ENCODE assay signal across 9 cellular contexts in genomic region chr13:37869756-37870488, GRCh38. TPM values are rescaled to one million over a fixed set of nuclear protein-coding genes. Genes with fewer than 3 reads are reported as not detected.
A peak's percentile ranks its signal among the peaks of the same experiment; 100 is the strongest.
DNase-seq lines count a peak whose midpoint lies in the region; ATAC-seq and TF ChIP-seq lines count a peak whose summit lies in the region.
"Had no signal": no experiment of that assay in that cellular context is flagged by ENCODE, and none has a peak within 500 bp of the region (broad histone marks: within the 10 kb centered on the region; RNA-seq: fewer than 3 reads in every experiment).

Gene TRPC4 (minus strand): TSS chr13:37869772. CDS start chr13:37783333, 86,439 bp downstream.

- H2BK15ac ChIP-seq in mesenchymal stem cell (ENCODE audit: low read depth, poor library complexity, severe bottlenecking), result peak within 1 kb of the TSS; percentile 12

- H4K91ac ChIP-seq in mesenchymal stem cell (ENCODE audit: low read length), result peak within 1 kb of the TSS; percentile 54

- H3K9me3 Mint-ChIP-seq in activated CD4-positive, alpha-beta T cell treated with anti-CD3 and anti-CD28 coated beads, Interleukin-2, amount 10 ng/mL, durations not matched to agents 24 days and 14 days, result no peaks in the 10 kb centered on the region
- H3K9me3 Mint-ChIP-seq in CD8-positive, alpha-beta memory T cell, result peaks cover 0 to 9% (median 8%) of the 10 kb centered on the region in 5 donors

- H3K4me3 ChIP-seq in ectodermal cell (ENCODE audit: insufficient read depth, low read depth, low read length), result peak within 1 kb of the TSS; percentile 62
- peak within 1 kb of the TSS; percentile 61 to 91 for H3K4me3 ChIP-seq in mesenchymal stem cell (ENCODE audit: insufficient read depth in 1 of 2, low read depth in 1 of 2, low read length in 2 of 2)
- peak within 1 kb of the TSS; percentile 33 to 46 (median 40) for H3K4me3 ChIP-seq in transverse colon
- no peak within 1 kb of the TSS for H3K4me3 ChIP-seq in CD8-positive, alpha-beta memory T cell (ENCODE audit: low read length)

- H3K4ac ChIP-seq in mesenchymal stem cell (ENCODE audit: low read depth in 1 of 2, low read length in 2 of 2), result peak within 1 kb of the TSS in 1 of 2 experiments; percentile 80

- peaks cover 8% of the 10 kb centered on the region for H3K4me1 ChIP-seq in ectodermal cell (ENCODE audit: control insufficient read depth, insufficient read depth, low read length)
- H3K4me1 ChIP-seq in mesenchymal stem cell (ENCODE audit: control insufficient read depth, insufficient read depth, low read depth, low read length), result peaks cover 15% of the 10 kb centered on the region
- H3K4me1 ChIP-seq in transverse colon, result peaks cover 0 to 4% (median 0%) of the 10 kb centered on the region in 4 donors
- H3K4me1 ChIP-seq in CD8-positive, alpha-beta memory T cell (ENCODE audit: insufficient read depth, low read length), result no peaks in the 10 kb centered on the region

- POLR2A ChIA-PET in CD8-positive, alpha-beta memory T cell (lab: Charles Lee), result no interaction called here

- H3K9ac ChIP-seq in mesenchymal stem cell (ENCODE audit: low read length), result peak within 1 kb of the TSS; percentile 79

- peak within 1 kb of the TSS; percentile 8 for H4K8ac ChIP-seq in mesenchymal stem cell (ENCODE audit: low read length)

- CTCF ChIA-PET in CD8-positive, alpha-beta memory T cell (lab: Charles Lee), result no interaction called here

- peak within 1 kb of the TSS in 1 of 2 experiments; percentile 79 for H2BK12ac ChIP-seq in mesenchymal stem cell (ENCODE audit: low read length in 2 of 2)

- TF ChIP-seq EP300 in transverse colon (IDR thresholded peaks at IDR 0.05; ENCODE audit: low read depth), result no peak

- H3K23ac ChIP-seq in mesenchymal stem cell (ENCODE audit: low read length in 2 of 2), result peak within 1 kb of the TSS; percentile 16 to 79

- H2BK120ac ChIP-seq in mesenchymal stem cell (ENCODE audit: low read depth, low read length), result no peak within 1 kb of the TSS

- intact Hi-C loops in activated CD4-positive, alpha-beta T cell treated with anti-CD3 and anti-CD28 coated beads, Interleukin-2, amount 10 ng/mL, durations not matched to agents 24 days and 14 days (cut with micrococcal nuclease), result no loop called here
- intact Hi-C loops in transverse colon (cut with DNase I; ENCODE audit: low total_unique reads), result no loop called here

- in situ Hi-C loops in transverse colon (cut with MboI; ENCODE audit: low pct_ligation_motif_present in 1 of 4, low pct_unique_long_range_greater_than_20kb in 1 of 4, low sequenced_read_pairs in 3 of 4), result no loop called here

- H2AFZ ChIP-seq in mesenchymal stem cell (ENCODE audit: low read depth, low read length), result peak within 1 kb of the TSS; percentile 43

- TF ChIP-seq POLR2A in transverse colon (IDR thresholded peaks at IDR 0.05), result no peak

- H3K27me3 ChIP-seq in ectodermal cell (ENCODE audit: control insufficient read depth, insufficient read depth, low read length, poor library complexity, severe bottlenecking), result no peaks in the 10 kb centered on the region
- no peaks in the 10 kb centered on the region for H3K27me3 ChIP-seq in mesenchymal stem cell (ENCODE audit: control insufficient read depth in 1 of 2, insufficient read depth in 1 of 2, low read length in 2 of 2)
- H3K27me3 ChIP-seq in transverse colon, result peaks cover 30% of the 10 kb centered on the region
- H3K27me3 ChIP-seq in CD8-positive, alpha-beta memory T cell (ENCODE audit: insufficient read depth, low read length, poor library complexity, severe bottlenecking), result no peaks in the 10 kb centered on the region

- H3K27ac Mint-ChIP-seq in activated CD4-positive, alpha-beta T cell treated with anti-CD3 and anti-CD28 coated beads, Interleukin-2, amount 10 ng/mL, durations not matched to agents 24 days and 14 days, result peak within 1 kb of the TSS; percentile 12
- no peak within 1 kb of the TSS for H3K27ac Mint-ChIP-seq in CD8-positive, alpha-beta memory T cell

- H3K36me3 ChIP-seq in ectodermal cell (ENCODE audit: control insufficient read depth, insufficient read depth, low read length), result no peaks in the 10 kb centered on the region
- H3K36me3 ChIP-seq in mesenchymal stem cell (ENCODE audit: control insufficient read depth in 1 of 2, insufficient read depth in 2 of 2, low read depth in 1 of 2, low read length in 2 of 2), result no peaks in the 10 kb centered on the region
- no peaks in the 10 kb centered on the region for H3K36me3 ChIP-seq in transverse colon
- no peaks in the 10 kb centered on the region for H3K36me3 ChIP-seq in CD8-positive, alpha-beta memory T cell (ENCODE audit: insufficient read depth, low read length)
- H3K36me3 ChIP-seq: adrenal gland had no signal

- no peaks in the 10 kb centered on the region for H3K79me1 ChIP-seq in mesenchymal stem cell (replicated peaks; ENCODE audit: low read length, poor library complexity, severe bottlenecking)

- WGBS in ectodermal cell, 2 experiments, result 1% methylated on average over 43 of the region's 43 CpGs
- WGBS in mesenchymal stem cell, result under 1% methylated on average over 38 of the region's 43 CpGs
- 7% methylated on average over 23 of the region's 43 CpGs; no CpG with 5 or more reads in 1 of the 2 donors for WGBS in transverse colon (ENCODE audit: low coverage in 1 of 2), 2 donors

- H3K36me3 Mint-ChIP-seq in activated CD4-positive, alpha-beta T cell treated with anti-CD3 and anti-CD28 coated beads, Interleukin-2, amount 10 ng/mL, durations not matched to agents 24 days and 14 days (ENCODE audit: low read depth), result no peaks in the 10 kb centered on the region
- no peaks in the 10 kb centered on the region for H3K36me3 Mint-ChIP-seq in CD8-positive, alpha-beta memory T cell

- no peak within 1 kb of the TSS for H2AK5ac ChIP-seq in mesenchymal stem cell (ENCODE audit: low read length, severe bottlenecking)

- no peak for ATAC-seq in HG03571 (IDR thresholded peaks at IDR 0.05; ENCODE audit: unreplicated experiment)

- peak within 1 kb of the TSS; percentile 21 for H3K4me3 Mint-ChIP-seq in activated CD4-positive, alpha-beta T cell treated with anti-CD3 and anti-CD28 coated beads, Interleukin-2, amount 10 ng/mL, durations not matched to agents 24 days and 14 days
- no peak within 1 kb of the TSS for H3K4me3 Mint-ChIP-seq in CD8-positive, alpha-beta memory T cell

- H3K9me3 ChIP-seq in ectodermal cell (ENCODE audit: control insufficient read depth, low read length), result no peaks in the 10 kb centered on the region
- H3K9me3 ChIP-seq in mesenchymal stem cell (ENCODE audit: control insufficient read depth, low read length), result no peaks in the 10 kb centered on the region
- no peaks in the 10 kb centered on the region for H3K9me3 ChIP-seq in transverse colon
- no peaks in the 10 kb centered on the region for H3K9me3 ChIP-seq in CD8-positive, alpha-beta memory T cell (ENCODE audit: low read length)

- H3K27me3 Mint-ChIP-seq in activated CD4-positive, alpha-beta T cell treated with anti-CD3 and anti-CD28 coated beads, Interleukin-2, amount 10 ng/mL, durations not matched to agents 24 days and 14 days, result peaks cover 27% of the 10 kb centered on the region
- H3K27me3 Mint-ChIP-seq in CD8-positive, alpha-beta memory T cell, result peaks cover 13 to 19% of the 10 kb centered on the region in 2 donors

- peak within 1 kb of the TSS; percentile 33 for H2BK5ac ChIP-seq in mesenchymal stem cell (ENCODE audit: low read depth, low read length, poor library complexity, severe bottlenecking)

- TF ChIP-seq CTCF in transverse colon (IDR thresholded peaks at IDR 0.05), result peak; percentile 22 to 30 (median 28)

- H3K14ac ChIP-seq in mesenchymal stem cell (ENCODE audit: low read length in 2 of 2), result peak within 1 kb of the TSS in 1 of 2 experiments; percentile 78

- no peak for DNase-seq in activated CD4-positive, alpha-beta T cell treated with anti-CD3 and anti-CD28 coated beads, Interleukin-2, amount 10 ng/mL, durations not matched to agents 24 days and 14 days
- DNase-seq in activated CD4-positive, alpha-beta T cell treated with anti-CD3 and anti-CD28 coated beads for 4 hours, result no peak
- DNase-seq in NCI-H82 treated with DMSO at 0.1 percent for 48 hours (lab: John Stamatoyannopoulos, UW; ENCODE audit: unreplicated experiment) (peak; percentile 44), mesenchymal stem cell (peak; percentile 80), transverse colon (peak; percentile 20)
- DNase-seq in CD8-positive, alpha-beta memory T cell, result no peak

- peak within 1 kb of the TSS; percentile 73 to 76 for H3K18ac ChIP-seq in mesenchymal stem cell (ENCODE audit: low read depth in 1 of 2, low read length in 2 of 2)

- H3K27ac ChIP-seq in ectodermal cell (ENCODE audit: insufficient read depth, low read depth, low read length, poor library complexity, severe bottlenecking), result peak within 1 kb of the TSS; percentile 47
- no peak within 1 kb of the TSS for H3K27ac ChIP-seq in mesenchymal stem cell (ENCODE audit: low read length, poor library complexity, severe bottlenecking)
- peak within 1 kb of the TSS; percentile 41 to 74 (median 57) for H3K27ac ChIP-seq in transverse colon
- H3K27ac ChIP-seq in CD8-positive, alpha-beta memory T cell (ENCODE audit: low read depth, low read length), result no peak within 1 kb of the TSS

- peaks cover 3% of the 10 kb centered on the region for H3K4me1 Mint-ChIP-seq in activated CD4-positive, alpha-beta T cell treated with anti-CD3 and anti-CD28 coated beads, Interleukin-2, amount 10 ng/mL, durations not matched to agents 24 days and 14 days
- peaks cover 0 to 2% (median 0%) of the 10 kb centered on the region in 3 donors for H3K4me1 Mint-ChIP-seq in CD8-positive, alpha-beta memory T cell

- H3K4me2 ChIP-seq in mesenchymal stem cell (ENCODE audit: low read length, poor library complexity, severe bottlenecking), result peak within 1 kb of the TSS; percentile 75

RNA-seq across cellular contexts. Expression of gene TRPC4, which starts in this region (rescaled TPM):
- not detected in 2 replicates for total RNA-seq in activated CD4-positive, alpha-beta T cell treated with anti-CD3 and anti-CD28 coated beads, Interleukin-2, amount 10 ng/mL, durations not matched to agents 24 days and 14 days
- polyA plus RNA-seq in ectodermal cell (2013, experiment 1 of 4), result 20.1 TPM
- polyA plus RNA-seq in ectodermal cell (2013, experiment 2 of 4), result 15.0 TPM
- polyA plus RNA-seq in ectodermal cell (2013, experiment 3 of 4), result 21.0 TPM
- 21.7 TPM for polyA plus RNA-seq in ectodermal cell (2013, experiment 4 of 4)
- polyA plus RNA-seq in mesenchymal stem cell (2013, experiment 1 of 2), result 3.0 TPM
- polyA plus RNA-seq in mesenchymal stem cell (2013, experiment 2 of 2), result 2.7 TPM
- total RNA-seq in transverse colon, result 1 to 10 TPM in 1 of 4 donors, under 1 TPM in 2, not detected in 1; 0.20 to 2.2 (median 0.68) TPM
- total RNA-seq in CD8-positive, alpha-beta memory T cell, result not detected
- not detected for polyA plus RNA-seq in CD8-positive, alpha-beta memory T cell

Comparison
In these comparisons a context has a peak if more than half of its experiments do, and no peak if none do; other contexts are left out.
1. DNase-seq: peak in NCI-H82 treated with DMSO at 0.1 percent for 48 hours (single experiment), mesenchymal stem cell (single experiment) and transverse colon (single experiment); none in activated CD4-positive, alpha-beta T cell treated with anti-CD3 and anti-CD28 coated beads, Interleukin-2, amount 10 ng/mL, durations not matched to agents 24 days and 14 days (single experiment), activated CD4-positive, alpha-beta T cell treated with anti-CD3 and anti-CD28 coated beads for 4 hours (0 of 2) and CD8-positive, alpha-beta memory T cell (0 of 5).
2. H3K27ac ChIP-seq: peak in ectodermal cell (single experiment) and transverse colon (4 of 4); none in mesenchymal stem cell (single experiment) and CD8-positive, alpha-beta memory T cell (single experiment).